ENCODE assay signal across 8 cellular contexts in the genomic region with DNA sequence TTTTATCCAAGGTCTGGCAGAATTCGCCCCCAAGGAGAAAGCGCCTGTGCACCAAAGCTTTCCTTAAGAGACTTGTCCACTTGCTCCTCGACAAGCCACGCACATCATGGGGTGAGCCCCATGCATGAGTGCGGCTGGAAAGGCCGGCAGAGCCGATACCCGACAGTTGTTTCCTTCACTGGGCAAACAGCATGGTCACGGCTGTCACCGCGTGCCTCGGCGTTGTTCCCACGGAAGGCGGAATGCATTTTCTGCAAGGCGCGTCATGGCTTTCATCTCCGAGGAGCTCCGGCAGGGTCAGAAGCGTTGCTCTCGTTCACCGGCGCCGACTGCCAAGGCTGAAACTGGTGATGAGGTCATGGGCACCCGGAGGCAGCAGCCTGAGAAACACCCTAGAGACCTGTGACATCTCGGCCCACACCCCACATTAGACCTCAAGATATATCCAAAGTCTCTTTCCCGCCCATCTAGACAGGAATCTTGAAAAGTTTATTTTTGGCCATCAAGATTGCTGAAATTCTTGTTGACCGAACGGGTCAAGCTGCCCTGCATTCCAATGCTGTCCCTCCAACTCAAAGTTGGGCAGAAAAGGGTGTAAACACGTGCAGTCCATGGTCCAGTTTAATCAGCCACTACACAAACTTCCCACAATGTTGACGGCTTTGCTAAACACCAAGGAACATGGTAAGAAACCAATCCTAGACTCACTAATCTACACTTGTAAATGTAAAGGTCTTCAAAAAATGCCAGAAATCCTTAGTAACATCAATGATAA. TPM values are rescaled to one million over a fixed set of nuclear protein-coding genes. Genes with fewer than 3 reads are reported as not detected.
DNase-seq lines count a peak whose midpoint lies in the region; ATAC-seq, FAIRE-seq and TF ChIP-seq lines count a peak whose summit lies in the region.

No MANE protein-coding gene starts in this region.

- H3K27ac Mint-ChIP-seq in CD14-positive monocyte = no peak overlapping the region

- DNase-seq in CD14-positive monocyte (ENCODE audit: low spot score) = no peak
- peak; percentile 38 for DNase-seq in HTR-8/SVneo (ENCODE audit: insufficient read length, low spot score)
- peak; percentile 83 for DNase-seq in adipocyte (ENCODE audit: low read depth)
- peak; percentile 80 for DNase-seq in left cardiac atrium
- DNase-seq in pancreas = peak; percentile 72 to 87 (median 77)
- DNase-seq in NCI-H345 (lab: John Stamatoyannopoulos, UW) = no peak
- DNase-seq in NCI-H2029 (lab: John Stamatoyannopoulos, UW) = no peak

- H3K27me3 ChIP-seq in adipocyte (replicated peaks; ENCODE audit: control insufficient read depth, insufficient read depth, low read length) (no peaks in the 10 kb centered on the region), pancreas (no peaks in the 10 kb centered on the region)

- H3K9me3 Mint-ChIP-seq in CD14-positive monocyte = peaks cover 0 to 42% (median 21%) of the 10 kb centered on the region in 7 donors

- TF ChIP-seq CTCF in CD14-positive monocyte (IDR thresholded peaks at IDR 0.05) (no peak), pancreas (IDR thresholded peaks at IDR 0.05) (no peak)

- H3K36me3 ChIP-seq in adipocyte (ENCODE audit: control insufficient read depth, insufficient read depth, low read length, severe bottlenecking) = no peaks in the 10 kb centered on the region
- H3K36me3 ChIP-seq in pancreas = no peaks in the 10 kb centered on the region

- H3K9me3 ChIP-seq in adipocyte (ENCODE audit: control insufficient read depth, low read length) = no peaks in the 10 kb centered on the region
- H3K9me3 ChIP-seq in pancreas = no peaks in the 10 kb centered on the region

- peak; percentile 42 for FAIRE-seq in HTR-8/SVneo (lab: Jason Lieb, UNC)
- no peak for FAIRE-seq in pancreas (lab: Jason Lieb, UNC)

- peaks cover 68 to 88% (median 86%) of the 10 kb centered on the region in 3 donors for H3K27me3 Mint-ChIP-seq in CD14-positive monocyte (ENCODE audit: low read depth in 3 of 3)

- peaks cover 0 to 4% of the 10 kb centered on the region in 2 donors for H3K36me3 Mint-ChIP-seq in CD14-positive monocyte

- H3K4me1 Mint-ChIP-seq in CD14-positive monocyte = peaks cover 14% of the 10 kb centered on the region

- H3K27ac ChIP-seq in pancreas = peak overlapping the region; percentile 96 to 99 (median 98)

- peak; percentile 46 to 65 for ATAC-seq in left cardiac atrium
- ATAC-seq in pancreas = peak; percentile 39 to 61 (median 53)
- no peak for ATAC-seq in HG03108 (IDR thresholded peaks at IDR 0.05; ENCODE audit: unreplicated experiment)

- H3K4me3 ChIP-seq in adipocyte (ENCODE audit: low read length) = peak overlapping the region; percentile 98
- H3K4me3 ChIP-seq in pancreas = peak overlapping the region; percentile 64 to 95 (median 88)

- H3K9ac ChIP-seq in adipocyte (ENCODE audit: low read length) = peak overlapping the region; percentile 88

- peaks cover 32% of the 10 kb centered on the region for H3K4me1 ChIP-seq in adipocyte (ENCODE audit: control insufficient read depth, insufficient read depth, low read length)
- peaks cover 0 to 13% (median 11%) of the 10 kb centered on the region in 3 donors for H3K4me1 ChIP-seq in pancreas

- WGBS in pancreas, 2 donors = 3 to 4% methylated on average over 31 of the region's 31 CpGs

- peak overlapping the region; percentile 27 to 83 for H3K4me3 Mint-ChIP-seq in CD14-positive monocyte

- intact Hi-C loops in CD14-positive monocyte (cut with micrococcal nuclease) (no loop called here), left cardiac atrium (cut with DNase I) (loop anchor here (5.0 to 10.0 kb wide), 2 partner anchors 82 to 104 kb away; no protein-coding TSS in a partner anchor), pancreas (cut with DNase I) (no loop called here)

RNA-seq across cellular contexts. Expression of a gene that starts 0.6 kb away (rescaled TPM):
- polyA plus RNA-seq in CD14-positive monocyte = not detected
- total RNA-seq in left cardiac atrium = 10 to 100 TPM; 85.2 to 95.9 TPM
- 10 to 100 TPM; 35.5 to 80.0 (median 41.3) TPM for total RNA-seq in pancreas
- 10 to 100 TPM; 14.7 to 17.4 TPM for polyA plus RNA-seq in pancreas

Comparison
In these comparisons a context has a peak if more than half of its experiments do, and no peak if none do; other contexts are left out.
1. DNase-seq: peak in HTR-8/SVneo (single experiment), adipocyte (single experiment), left cardiac atrium (single experiment) and pancreas (6 of 6); none in CD14-positive monocyte (single experiment), NCI-H345 (single experiment) and NCI-H2029 (single experiment).
2. intact Hi-C loops: an anchor here in left cardiac atrium (5.0 to 10.0 kb wide); none called in CD14-positive monocyte and pancreas.